Comparison of ENCODE assay signal across 1 cellular context in genomic region chr22:24270556-24271405, GRCh38.
TF ChIP-seq lines count a peak whose summit lies in the region.

Gene SPECC1L, plus strand, starts transcription at chr22:24270831. Its CDS starts 31,401 bp downstream, at chr22:24302232.

TF ChIP-seq in HepG2, 621 proteins besides CTCF, POLR2A, EP300 and RAD21 (continued from another document and continues in another):
- no peak for TF ChIP-seq ZNF30 (CRISPR knock-in tag; IDR thresholded peaks at IDR 0.05)
- TF ChIP-seq CSRNP1 (CRISPR knock-in tag; IDR thresholded peaks at IDR 0.05): peak; percentile 91
- TF ChIP-seq MXI1 (IDR thresholded peaks at IDR 0.05; ENCODE audit: borderline replicate concordance, low read depth, low read length): peak; percentile 20; the same call in 1 of the 3 replicates
- TF ChIP-seq ZBTB20 (CRISPR knock-in tag; IDR thresholded peaks at IDR 0.05; ENCODE audit: borderline replicate concordance, low read depth): peak; percentile 76
- TF ChIP-seq MLX (CRISPR knock-in tag; IDR thresholded peaks at IDR 0.05): no peak
- no peak for TF ChIP-seq ARNT (IDR thresholded peaks at IDR 0.05)
- TF ChIP-seq JARID2 (CRISPR knock-in tag; IDR thresholded peaks at IDR 0.05; ENCODE audit: insufficient replicate concordance): peak; percentile 3
- no peak for TF ChIP-seq NFRKB (IDR thresholded peaks at IDR 0.05)
- peak; percentile 66; the same call in 1 of the 2 replicates for TF ChIP-seq ZNF709 (CRISPR knock-in tag; IDR thresholded peaks at IDR 0.05)
- no peak for TF ChIP-seq ZMYM2 (CRISPR knock-in tag; IDR thresholded peaks at IDR 0.05)
- TF ChIP-seq RXRA (CRISPR knock-in tag; IDR thresholded peaks at IDR 0.05): peak; percentile 77
- TF ChIP-seq ATF4 (CRISPR knock-in tag; IDR thresholded peaks at IDR 0.05): peak in 1 of 2 experiments; percentile 60; a peak in 1 of 4 replicates
- no peak for TF ChIP-seq BHLHE40 (IDR thresholded peaks at IDR 0.05; ENCODE audit: low read length)
- TF ChIP-seq SATB2 (CRISPR knock-in tag; IDR thresholded peaks at IDR 0.05): peak; percentile 63; the same call in 1 of the 2 replicates
- TF ChIP-seq ZNF160 (CRISPR knock-in tag; IDR thresholded peaks at IDR 0.05): 0 out of 2 replicates have a peak, but pooled peaks have one; percentile 15
- peak; percentile 97 for TF ChIP-seq ZFY (CRISPR knock-in tag; IDR thresholded peaks at IDR 0.05)
- TF ChIP-seq ZNF740 (CRISPR knock-in tag; IDR thresholded peaks at IDR 0.05): no peak
- TF ChIP-seq ZBTB10 (CRISPR knock-in tag; IDR thresholded peaks at IDR 0.05; ENCODE audit: borderline replicate concordance): peak; percentile 65; the same call in 1 of the 2 replicates
- peak; percentile 49; the same call in 1 of the 2 replicates for TF ChIP-seq CHCHD3 (CRISPR knock-in tag; IDR thresholded peaks at IDR 0.05)
- 0 out of 2 replicates have a peak, but pooled peaks have one; percentile 24 for TF ChIP-seq ZNF484 (CRISPR knock-in tag; IDR thresholded peaks at IDR 0.05; ENCODE audit: borderline replicate concordance, low read depth)
- no peak for TF ChIP-seq ZNF24 (IDR thresholded peaks at IDR 0.05)
- TF ChIP-seq ZNF503 (CRISPR knock-in tag; IDR thresholded peaks at IDR 0.05): 0 out of 2 replicates have a peak, but pooled peaks have one; percentile 55
- peak; percentile 15; the same call in 1 of the 2 replicates for TF ChIP-seq RARA (CRISPR knock-in tag; IDR thresholded peaks at IDR 0.05)
- TF ChIP-seq ATM (IDR thresholded peaks at IDR 0.05; ENCODE audit: borderline replicate concordance): no peak
- TF ChIP-seq ZNF362 (CRISPR knock-in tag; IDR thresholded peaks at IDR 0.05; ENCODE audit: borderline replicate concordance): no peak
- TF ChIP-seq JUND (CRISPR knock-in tag; IDR thresholded peaks at IDR 0.05): no peak
- TF ChIP-seq ZNF296 (CRISPR knock-in tag; conservative IDR thresholded peaks at IDR 0.05): no peak
- peak; percentile 96 for TF ChIP-seq ZNF138 (CRISPR knock-in tag; IDR thresholded peaks at IDR 0.05; ENCODE audit: low read depth)
- TF ChIP-seq TMF1 (CRISPR knock-in tag; IDR thresholded peaks at IDR 0.05; ENCODE audit: low read depth): no peak
- TF ChIP-seq KLF9 (CRISPR knock-in tag; IDR thresholded peaks at IDR 0.05; ENCODE audit: low read depth): 0 out of 2 replicates have a peak, but pooled peaks have one; percentile 22
- peak; percentile 49 for TF ChIP-seq SRSF1 (optimal IDR thresholded peaks at IDR 0.05; ENCODE audit: low read depth, low read length)
- TF ChIP-seq ATF7-NPFF (CRISPR knock-in tag; IDR thresholded peaks at IDR 0.05; ENCODE audit: low read depth): peak; percentile 61; the same call in 1 of the 2 replicates
- TF ChIP-seq KDM5B (CRISPR knock-in tag; IDR thresholded peaks at IDR 0.05; ENCODE audit: borderline replicate concordance): peak; percentile 93; the same call in 1 of the 2 replicates
- TF ChIP-seq NR1H2 (CRISPR knock-in tag; IDR thresholded peaks at IDR 0.05; ENCODE audit: borderline replicate concordance, low read depth): no peak
- no peak for TF ChIP-seq TCF12 (IDR thresholded peaks at IDR 0.05)
- TF ChIP-seq TCF12 (CRISPR knock-in tag; IDR thresholded peaks at IDR 0.05): 0 out of 2 replicates have a peak, but pooled peaks have one; percentile 16
- TF ChIP-seq SMAD3 (CRISPR knock-in tag; IDR thresholded peaks at IDR 0.05): no peak; the same call in 1 of the 2 replicates
- TF ChIP-seq TFE3 (CRISPR knock-in tag; IDR thresholded peaks at IDR 0.05): 0 out of 2 replicates have a peak, but pooled peaks have one; percentile 44
- peak; percentile 79; the same call in 1 of the 2 replicates for TF ChIP-seq HIVEP1 (CRISPR knock-in tag; IDR thresholded peaks at IDR 0.05)
- no peak for TF ChIP-seq PREB (CRISPR knock-in tag; IDR thresholded peaks at IDR 0.05)
- 0 out of 2 replicates have a peak, but pooled peaks have one; percentile 25 for TF ChIP-seq ZNF333 (CRISPR knock-in tag; IDR thresholded peaks at IDR 0.05; ENCODE audit: borderline replicate concordance)
- no peak for TF ChIP-seq ZNF878 (CRISPR knock-in tag; IDR thresholded peaks at IDR 0.05)
- TF ChIP-seq ZNF121 (CRISPR knock-in tag; IDR thresholded peaks at IDR 0.05): peak; percentile 43; the same call in 1 of the 2 replicates
- TF ChIP-seq MXD1 (CRISPR knock-in tag; IDR thresholded peaks at IDR 0.05): peak; percentile 78
- 0 out of 2 replicates have a peak, but pooled peaks have one; percentile 53 for TF ChIP-seq MAZ (IDR thresholded peaks at IDR 0.05; ENCODE audit: borderline replicate concordance, low read depth, low read length)
- TF ChIP-seq MAZ (CRISPR knock-in tag; IDR thresholded peaks at IDR 0.05; ENCODE audit: low read depth): peak; percentile 92
- TF ChIP-seq ZNF501 (CRISPR knock-in tag; IDR thresholded peaks at IDR 0.05): peak; percentile 92
- TF ChIP-seq ZNF556 (CRISPR knock-in tag; IDR thresholded peaks at IDR 0.05; ENCODE audit: borderline replicate concordance): peak; percentile 57; the same call in 1 of the 2 replicates
- 0 out of 2 replicates have a peak, but pooled peaks have one; percentile 25 for TF ChIP-seq ZBTB43 (CRISPR knock-in tag; conservative IDR thresholded peaks at IDR 0.05)
- peak; percentile 78 for TF ChIP-seq TARDBP (CRISPR knock-in tag; IDR thresholded peaks at IDR 0.05)
- TF ChIP-seq AGO1 (IDR thresholded peaks at IDR 0.05; ENCODE audit: low read depth, low read length, poor library complexity, severe bottlenecking): peak; percentile 56
- peak; percentile 49; the same call in 1 of the 2 replicates for TF ChIP-seq ZNF672 (CRISPR knock-in tag; IDR thresholded peaks at IDR 0.05)
- TF ChIP-seq MYC (CRISPR knock-in tag; IDR thresholded peaks at IDR 0.05; ENCODE audit: borderline replicate concordance): peak; percentile 78; the same call in 1 of the 2 replicates
- peak; percentile 73; the same call in 1 of the 2 replicates for TF ChIP-seq BCL3 (CRISPR knock-in tag; IDR thresholded peaks at IDR 0.05)
